Comparison of ENCODE assay signal across 19 cellular contexts in the genomic region with DNA sequence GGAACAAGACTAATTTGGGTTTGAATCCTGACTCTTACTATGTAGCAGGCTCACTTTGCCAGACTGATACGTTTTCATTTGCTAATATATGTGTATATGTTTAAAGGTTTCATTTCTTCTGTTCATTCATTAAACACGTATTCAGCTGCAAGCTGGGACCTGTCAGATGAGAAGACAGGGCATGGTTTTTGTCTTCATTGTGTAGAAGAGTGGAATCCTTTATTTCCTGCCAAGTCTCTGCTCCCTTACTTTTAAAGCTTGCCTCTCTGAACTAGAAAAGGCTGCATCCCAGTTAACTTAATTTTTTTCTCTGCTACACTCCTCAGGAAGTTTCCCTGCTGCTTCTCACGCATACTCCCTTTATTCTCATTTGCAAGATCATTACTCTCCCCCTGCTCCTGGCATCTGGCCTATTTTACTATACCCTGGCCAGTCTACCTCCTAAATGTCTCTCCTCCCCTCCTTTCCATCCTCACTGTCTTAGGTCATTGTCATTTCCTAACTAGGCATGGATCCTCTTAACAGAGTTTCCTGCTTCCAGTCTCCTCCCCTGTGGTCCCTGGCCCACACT.
DNase-seq lines count a peak whose midpoint lies in the region; ATAC-seq, FAIRE-seq and TF ChIP-seq lines count a peak whose summit lies in the region.
"Had no signal": no experiment of that assay in that cellular context is flagged by ENCODE, and none has a peak within 500 bp of the region (broad histone marks: within the 10 kb centered on the region; RNA-seq: fewer than 3 reads in every experiment).

No MANE protein-coding gene starts in this region.

- no peak overlapping the region for H2AFZ ChIP-seq in H9 (ENCODE audit: low read length)

- ATAC-seq in foreskin keratinocyte, result peak; percentile 63

- no peak overlapping the region for H2BK15ac ChIP-seq in H9 (ENCODE audit: low read depth, low read length)

- H3K79me1 ChIP-seq in H9 (ENCODE audit: insufficient read depth, low read depth, low read length, poor library complexity, severe bottlenecking), result no peaks in the 10 kb centered on the region

- H3K36me3 Mint-ChIP-seq in H9 (ENCODE audit: insufficient read depth in 1 of 3, low read depth in 3 of 3) (peaks cover 0 to 7% (median 0%) of the 10 kb centered on the region in 3 experiments; a peak in 3 of 7 replicates), brain (no peaks in the 10 kb centered on the region), nephron (ENCODE audit: low read depth) (peaks cover 6% of the 10 kb centered on the region)
- H3K36me3 Mint-ChIP-seq: CD4-positive, CD25-positive, alpha-beta regulatory T cell had no signal

- H3K79me2 ChIP-seq in H9 (ENCODE audit: insufficient read depth, low read length), result no peaks in the 10 kb centered on the region

- H3K23me2 ChIP-seq in H9 (ENCODE audit: insufficient read length, low read depth, low read length, poor library complexity, severe bottlenecking), result no peaks in the 10 kb centered on the region

- H3K23ac ChIP-seq in H9 (ENCODE audit: insufficient read length, low read depth, low read length), result no peak overlapping the region

- DNase-seq in H9 (peak; percentile 32), foreskin keratinocyte (peak; percentile 26 to 77), ascending aorta (ENCODE audit: low spot score in 2 of 2) (no peak), urothelium cell line (ENCODE audit: low spot score) (no peak), NCI-H2029 (lab: John Stamatoyannopoulos, UW) (no peak), GOT3 (lab: John Stamatoyannopoulos, UW) (no peak)
- DNase-seq: ACHN; CD4-positive, CD25-positive, alpha-beta regulatory T cell; DND-41; GDM1; IMR-90; NCI-H187 treated with DMSO at 0.1 percent for 48 hours; NCI-H510A; NCI-H82; Peyer's patch; SHP77 treated with DMSO at 0.1 percent for 48 hours had no signal

- H4K5ac ChIP-seq in H9 (ENCODE audit: insufficient read length, low read depth, low read length), result no peak overlapping the region

- H3K4me2 ChIP-seq in H9 (ENCODE audit: insufficient read depth, insufficient read length, low read length), result no peak overlapping the region

- no peak overlapping the region for H3K18ac ChIP-seq in H9 (ENCODE audit: insufficient read length, low read depth, low read length)

- no peak overlapping the region for H3K56ac ChIP-seq in H9 (ENCODE audit: insufficient read length, low read depth, low read length)

- no peak overlapping the region for H3K9ac ChIP-seq in H9 (ENCODE audit: extremely low read depth, insufficient read length, low read length)

- H4K91ac ChIP-seq in H9 (ENCODE audit: insufficient read length, low read depth, low read length), result no peak overlapping the region

- H3K27ac Mint-ChIP-seq in H9, result peak overlapping the region; percentile 31 to 77 (median 61); a peak in 6 of 7 replicates
- peak overlapping the region; percentile 5 to 46 (median 15) for H3K27ac Mint-ChIP-seq in brain
- H3K27ac Mint-ChIP-seq in nephron, result peak overlapping the region; percentile 3 to 37 (median 14)
- H3K27ac Mint-ChIP-seq: CD4-positive, CD25-positive, alpha-beta regulatory T cell had no signal

- no peak overlapping the region for H3K4me3 ChIP-seq in ascending aorta
- H3K4me3 ChIP-seq: HAP-1, Peyer's patch had no signal

- H3K4me3 Mint-ChIP-seq in H9 (no peak overlapping the region), brain (no peak overlapping the region), nephron (no peak overlapping the region)
- H3K4me3 Mint-ChIP-seq: CD4-positive, CD25-positive, alpha-beta regulatory T cell had no signal

- H3K27me3 ChIP-seq in H9 (ENCODE audit: insufficient read depth, low read length) (no peaks in the 10 kb centered on the region), foreskin keratinocyte (peaks cover 7% of the 10 kb centered on the region), ascending aorta (no peaks in the 10 kb centered on the region)
- H3K27me3 ChIP-seq: Peyer's patch had no signal

- TF ChIP-seq CTCF in H9 (conservative IDR thresholded peaks at IDR 0.05) (no peak), brain (conservative IDR thresholded peaks at IDR 0.05) (no peak), foreskin keratinocyte (conservative IDR thresholded peaks at IDR 0.05) (no peak), nephron (IDR thresholded peaks at IDR 0.05; ENCODE audit: unreplicated experiment in 3 of 3) (no peak), ascending aorta (IDR thresholded peaks at IDR 0.05) (no peak)

- H3T11ph ChIP-seq in H9 (ENCODE audit: low read length), result no peak overlapping the region

- no peak overlapping the region for H4K8ac ChIP-seq in H9 (replicated peaks; ENCODE audit: insufficient read length, low read depth, low read length)

- no peak overlapping the region for H2AK5ac ChIP-seq in H9 (ENCODE audit: insufficient read length, low read length)

- H3K27me3 Mint-ChIP-seq in H9 (ENCODE audit: low read depth) (no peaks in the 10 kb centered on the region), brain (peaks cover 42% of the 10 kb centered on the region), nephron (ENCODE audit: low read depth) (peaks cover 5% of the 10 kb centered on the region)

- no peak overlapping the region for H3K4ac ChIP-seq in H9 (ENCODE audit: low read depth, low read length)

- H3K36me3 ChIP-seq in ascending aorta, result no peaks in the 10 kb centered on the region
- H3K36me3 ChIP-seq: HAP-1, Peyer's patch had no signal

- H3K4me1 Mint-ChIP-seq in H9, result peaks cover 17 to 27% of the 10 kb centered on the region in 2 experiments
- H3K4me1 Mint-ChIP-seq in brain, result peaks cover 52% of the 10 kb centered on the region
- peaks cover 36% of the 10 kb centered on the region for H3K4me1 Mint-ChIP-seq in nephron
- H3K4me1 Mint-ChIP-seq: CD4-positive, CD25-positive, alpha-beta regulatory T cell had no signal

- H3K9me3 ChIP-seq in H9 (ENCODE audit: control insufficient read depth, low read depth, low read length) (no peaks in the 10 kb centered on the region), ascending aorta (no peaks in the 10 kb centered on the region)
- H3K9me3 ChIP-seq: HAP-1, Peyer's patch had no signal

- WGBS in H9 (ENCODE audit: extremely low coverage, insufficient read length, low lambda C conversion rate), result no CpG with 5 or more reads among the region's 3 CpGs

- no peaks in the 10 kb centered on the region for H4K20me1 ChIP-seq in H9 (ENCODE audit: control insufficient read depth, insufficient read depth, insufficient read length)

- no peak overlapping the region for H2BK5ac ChIP-seq in H9 (ENCODE audit: insufficient read length, low read length)

- intact Hi-C loops in ascending aorta (cut with DNase I), result no loop called here

- H3K9me3 Mint-ChIP-seq in H9 (peaks cover 4 to 12% of the 10 kb centered on the region in 2 experiments; a peak in 4 of 5 replicates), brain (peaks cover 5 to 28% (median 14%) of the 10 kb centered on the region in 5 experiments), nephron (peaks cover 10% of the 10 kb centered on the region)

- H2BK120ac ChIP-seq in H9 (ENCODE audit: low read depth, low read length, poor library complexity, severe bottlenecking), result no peak overlapping the region

- no peak overlapping the region for H3K14ac ChIP-seq in H9 (ENCODE audit: insufficient read depth, low read length)

- H3K4me1 ChIP-seq in H9 (ENCODE audit: insufficient read depth, low read length), result peaks cover 10% of the 10 kb centered on the region; the same call in 1 of the 2 replicates
- H3K4me1 ChIP-seq in foreskin keratinocyte, result peaks cover 7% of the 10 kb centered on the region
- no peaks in the 10 kb centered on the region for H3K4me1 ChIP-seq in ascending aorta
- H3K4me1 ChIP-seq: Peyer's patch had no signal

- FAIRE-seq in urothelium cell line (lab: Jason Lieb, UNC), result no peak

- H2BK12ac ChIP-seq in H9 (ENCODE audit: insufficient read length, low read depth, low read length), result no peak overlapping the region

- H2BK20ac ChIP-seq in H9 (ENCODE audit: low read depth, low read length, poor library complexity, severe bottlenecking), result no peak overlapping the region

- H3K27ac ChIP-seq in H9 (ENCODE audit: insufficient read length, low read depth, low read length), result no peak overlapping the region
- no peak overlapping the region for H3K27ac ChIP-seq in foreskin keratinocyte
- H3K27ac ChIP-seq in ascending aorta, result no peak overlapping the region
- H3K27ac ChIP-seq: Peyer's patch had no signal

Comparison
In these comparisons a context has a peak if more than half of its experiments do, and no peak if none do; other contexts are left out.
1. DNase-seq: peak in H9 (single experiment) and foreskin keratinocyte (2 of 2); none in ascending aorta (0 of 2), urothelium cell line (single experiment), NCI-H2029 (single experiment) and GOT3 (single experiment).
2. Peak in every context shown above with its lines, with median percentiles within 50 percentile points of each other: H3K27ac Mint-ChIP-seq.